Comparison of ENCODE assay signal across 26 cellular contexts in genomic region chr7:15012135-15012534, GRCh38.
"Had no signal": no experiment of that assay in that cellular context is flagged by ENCODE, and none has a peak within 500 bp of the region (broad histone marks: within the 10 kb centered on the region; RNA-seq: fewer than 3 reads in every experiment).

No MANE protein-coding gene starts in this region.

- H3K27me3 ChIP-seq: esophagus squamous epithelium, right lobe of liver, testis, tibial artery had no signal

- H3K9me3 ChIP-seq: esophagus squamous epithelium, prostate gland, right lobe of liver, testis, tibial artery had no signal

- DNase-seq: dermis blood vessel endothelial cell; effector memory CD8-positive, alpha-beta T cell; erythroblast; esophagus squamous epithelium; foreskin melanocyte; glutamatergic neuron; hypothalamus; immature natural killer cell; islet precursor cell; kidney glomerular epithelial cell; mesenchymal stem cell; naive thymus-derived CD4-positive, alpha-beta T cell; nephron progenitor cell; nucleus accumbens; right lobe of liver; stimulated activated CD4-positive, alpha-beta T cell treated with anti-CD3 and anti-CD28 coated beads, Interleukin-12 subunit alpha, Interleukin-12 subunit beta, amount 100 ng/mL, for 4 hours; stimulated activated CD4-positive, alpha-beta T cell treated with anti-CD3 and anti-CD28 coated beads, Interleukin-1b, Interleukin-23, amount 100 ng/mL, for 48 hours; stimulated activated CD4-positive, alpha-beta T cell treated with anti-CD3 and anti-CD28 coated beads, Interleukin-4, amount 100 ng/mL, for 24 hours; stimulated activated naive CD8-positive, alpha-beta T cell treated with anti-CD3 and anti-CD28 coated beads, Interleukin-15, Interleukin-2, amounts not matched to agents 100 U/mL and 50 U/mL, for 24 hours; substantia nigra; testis; tibial artery had no signal

- H3K36me3 ChIP-seq: esophagus squamous epithelium, prostate gland, right lobe of liver, tibial artery had no signal

- H3K4me3 ChIP-seq: coronary artery, esophagus squamous epithelium, prostate gland, right lobe of liver, smooth muscle cell, testis, tibial artery had no signal

- H3K4me1 ChIP-seq: prostate gland had no signal

- H3K27ac ChIP-seq: coronary artery, esophagus squamous epithelium, prostate gland, right lobe of liver, testis, tibial artery had no signal

- ATAC-seq: effector memory CD8-positive, alpha-beta T cell; naive thymus-derived CD4-positive, alpha-beta T cell; stimulated activated memory B cell treated with anti-CD40 and anti-IgM and Interleukin-4, amounts not matched to agents 10 μg/mL and 1 μg/mL and 100 μg/mL, for 72 hours; stimulated activated naive CD8-positive, alpha-beta T cell treated with anti-CD3 and anti-CD28 coated beads, Interleukin-15, Interleukin-2, amounts not matched to agents 100 U/mL and 50 U/mL, for 24 hours had no signal
